Comparison of ENCODE assay signal across 8 cellular contexts in the genomic region with DNA sequence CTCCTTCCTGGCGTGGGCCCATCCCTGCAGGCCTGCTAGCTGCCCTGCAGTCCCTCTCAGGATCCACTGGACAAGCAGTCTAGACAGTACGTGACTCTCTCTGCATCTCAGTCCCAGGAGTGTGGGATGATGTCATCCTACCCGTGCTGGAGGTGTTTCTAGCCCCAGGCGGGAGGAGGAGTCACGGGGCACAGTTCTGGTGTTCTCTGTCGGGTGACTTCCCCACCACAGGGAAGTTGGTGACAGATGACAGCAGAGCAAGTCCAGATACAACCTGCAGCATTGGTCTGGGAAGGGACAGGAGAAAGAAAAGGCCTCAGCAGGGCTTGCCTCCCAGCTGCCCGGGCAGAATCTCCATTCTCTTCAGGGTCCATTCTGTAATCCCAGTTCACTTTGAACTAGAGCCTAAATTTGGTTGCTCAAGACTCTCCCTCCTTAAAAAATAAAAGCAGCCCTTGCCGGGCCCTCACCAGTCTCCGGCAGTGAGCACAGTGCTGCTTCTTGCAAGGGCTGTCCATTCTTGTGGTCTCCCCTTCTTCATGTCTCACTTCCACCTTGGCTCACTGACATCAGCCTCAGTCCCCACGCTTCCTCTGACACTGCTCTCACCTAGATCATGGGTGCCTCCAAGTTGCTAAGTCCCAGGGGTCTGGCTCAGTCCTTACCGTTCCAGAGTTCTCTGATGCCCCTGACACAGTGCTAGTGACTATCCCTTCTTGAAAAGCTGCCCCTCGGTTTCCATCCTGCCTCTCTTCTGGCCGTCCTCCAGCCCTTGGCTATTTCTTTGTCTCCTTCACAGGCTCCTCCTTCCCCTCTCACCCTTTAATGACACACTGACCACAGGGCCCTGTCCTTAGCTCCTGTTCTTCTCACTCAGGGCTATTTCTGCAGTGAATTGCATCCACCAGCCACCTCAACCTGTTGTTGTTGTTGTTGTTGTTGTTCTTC. TPM values are rescaled to one million over a fixed set of nuclear protein-coding genes. Genes with fewer than 3 reads are reported as not detected.
A peak's percentile ranks its signal among the peaks of the same experiment; 100 is the strongest.
DNase-seq lines count a peak whose midpoint lies in the region; ATAC-seq and TF ChIP-seq lines count a peak whose summit lies in the region.

No MANE protein-coding gene starts in this region.

- H3K27ac ChIP-seq in foreskin keratinocyte: peak overlapping the region; percentile 19

- no peak for TF ChIP-seq CTCF in foreskin keratinocyte (conservative IDR thresholded peaks at IDR 0.05)
- TF ChIP-seq CTCF in progenitor cell of endocrine pancreas (IDR thresholded peaks at IDR 0.05; ENCODE audit: unreplicated experiment): no peak

- peak overlapping the region; percentile 63 for H3K27ac Mint-ChIP-seq in progenitor cell of endocrine pancreas

- H3K4me3 Mint-ChIP-seq in progenitor cell of endocrine pancreas (ENCODE audit: low read depth): no peak overlapping the region

- peaks cover 5% of the 10 kb centered on the region for H3K4me1 Mint-ChIP-seq in progenitor cell of endocrine pancreas (ENCODE audit: low read depth)

- peak; percentile 22 to 63 (median 55) for DNase-seq in stimulated activated CD4-positive, alpha-beta T cell treated with anti-CD3 and anti-CD28 coated beads, Interleukin-12 subunit alpha, Interleukin-12 subunit beta, amount 100 ng/mL, for 48 hours (ENCODE audit: low read depth in 2 of 3, low spot score in 1 of 3)
- no peak for DNase-seq in stimulated activated CD4-positive, alpha-beta T cell treated with anti-CD3 and anti-CD28 coated beads, Interleukin-12 subunit alpha, Interleukin-12 subunit beta, amount 100 ng/mL, for 4 hours
- DNase-seq in NCI-H146 treated with DMSO at 0.1 percent for 48 hours (lab: John Stamatoyannopoulos, UW; ENCODE audit: unreplicated experiment) (peak; percentile 53), foreskin keratinocyte (peak; percentile 67 to 85), progenitor cell of endocrine pancreas (ENCODE audit: low spot score, unreplicated experiment) (no peak), NCI-H2081 treated with DMSO at 0.1 percent for 48 hours (lab: John Stamatoyannopoulos, UW) (no peak)
- peak; percentile 63 for DNase-seq in activated CD8-positive, alpha-beta memory T cell treated with anti-CD3 and anti-CD28 coated beads for 24 hours

- H3K9me3 Mint-ChIP-seq in progenitor cell of endocrine pancreas (ENCODE audit: low read depth): no peaks in the 10 kb centered on the region

- H3K4me1 ChIP-seq in foreskin keratinocyte: peaks cover 13% of the 10 kb centered on the region

- peak; percentile 91 for ATAC-seq in HG02852 (IDR thresholded peaks at IDR 0.05; ENCODE audit: unreplicated experiment)
- peak; percentile 91 for ATAC-seq in foreskin keratinocyte

- peaks cover 7% of the 10 kb centered on the region for H3K27me3 Mint-ChIP-seq in progenitor cell of endocrine pancreas

- H3K27me3 ChIP-seq in foreskin keratinocyte: peaks cover 3% of the 10 kb centered on the region

- H3K36me3 Mint-ChIP-seq in progenitor cell of endocrine pancreas (ENCODE audit: insufficient read depth): no peaks in the 10 kb centered on the region

RNA-seq across cellular contexts. Expression of a gene that starts 30.8 kb away (rescaled TPM):
- total RNA-seq in foreskin keratinocyte (not detected in 2 replicates), progenitor cell of endocrine pancreas (not detected in 2 replicates)
- not detected in 2 replicates for polyA plus RNA-seq in foreskin keratinocyte

Comparison
In these comparisons a context has a peak if more than half of its experiments do, and no peak if none do; other contexts are left out.
1. DNase-seq: peak in stimulated activated CD4-positive, alpha-beta T cell treated with anti-CD3 and anti-CD28 coated beads, Interleukin-12 subunit alpha, Interleukin-12 subunit beta, amount 100 ng/mL, for 48 hours (3 of 3), NCI-H146 treated with DMSO at 0.1 percent for 48 hours (single experiment), activated CD8-positive, alpha-beta memory T cell treated with anti-CD3 and anti-CD28 coated beads for 24 hours (single experiment) and foreskin keratinocyte (2 of 2); none in stimulated activated CD4-positive, alpha-beta T cell treated with anti-CD3 and anti-CD28 coated beads, Interleukin-12 subunit alpha, Interleukin-12 subunit beta, amount 100 ng/mL, for 4 hours (single experiment), progenitor cell of endocrine pancreas (single experiment) and NCI-H2081 treated with DMSO at 0.1 percent for 48 hours (single experiment).